9 cellular contexts compared by ENCODE assay signal in the genomic region with DNA sequence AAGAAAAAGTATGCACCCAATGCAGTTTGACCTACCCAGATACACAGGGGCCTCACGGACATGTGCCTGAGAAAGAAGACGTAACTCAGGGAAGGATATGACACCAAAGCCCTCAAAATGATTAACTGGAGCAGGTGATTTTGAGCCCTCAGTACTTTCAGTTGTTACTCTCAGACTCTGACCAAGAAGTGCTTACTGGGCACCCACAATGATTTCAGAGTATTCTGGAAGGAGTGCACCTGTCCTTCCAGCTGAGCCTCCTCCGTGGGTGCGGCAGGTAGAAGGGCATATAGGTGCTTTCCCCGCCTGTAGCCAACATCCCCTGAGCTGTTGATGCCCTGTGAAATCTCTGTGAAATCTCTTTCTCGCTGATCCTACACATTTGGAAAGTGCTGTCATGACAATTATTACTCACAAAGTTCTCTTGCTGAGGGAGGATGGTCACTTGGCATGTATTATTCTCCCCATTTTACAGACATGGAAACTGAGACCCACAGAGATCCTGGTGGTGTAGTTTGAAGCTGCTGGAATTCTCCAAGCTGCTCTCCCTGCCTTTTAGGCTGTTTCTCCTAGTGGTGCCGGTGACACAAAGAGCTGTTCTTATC.
DNase-seq lines count a peak whose midpoint lies in the region; ATAC-seq and TF ChIP-seq lines count a peak whose summit lies in the region.
"Had no signal": no experiment of that assay in that cellular context is flagged by ENCODE, and none has a peak within 500 bp of the region (broad histone marks: within the 10 kb centered on the region; RNA-seq: fewer than 3 reads in every experiment).

No MANE protein-coding gene starts in this region.

- peak; percentile 93 for DNase-seq in GM12864 (ENCODE audit: low read depth)
- DNase-seq in effector memory CD8-positive, alpha-beta T cell, result no peak
- DNase-seq in DMS114 treated with DMSO at 0.1 percent for 48 hours (lab: John Stamatoyannopoulos, UW; ENCODE audit: unreplicated experiment), result no peak
- no peak for DNase-seq in hippocampal formation (lab: John Stamatoyannopoulos, UW)
- no peak for DNase-seq in AG08396 (ENCODE audit: low spot score)
- DNase-seq in HT-29 (ENCODE audit: low spot score), result no peak
- DNase-seq: NCI-H1092 had no signal

- peaks cover 8% of the 10 kb centered on the region for H3K36me3 Mint-ChIP-seq in effector memory CD8-positive, alpha-beta T cell (ENCODE audit: insufficient read depth)

- peak overlapping the region; percentile 52 to 72 for H3K4me3 Mint-ChIP-seq in effector memory CD8-positive, alpha-beta T cell

- peaks cover 28 to 31% of the 10 kb centered on the region in 2 donors for H3K4me1 Mint-ChIP-seq in effector memory CD8-positive, alpha-beta T cell (ENCODE audit: low read depth in 2 of 2)

- ATAC-seq in GM21390 (IDR thresholded peaks at IDR 0.05; ENCODE audit: unreplicated experiment) (peak; percentile 81), HG03460 (IDR thresholded peaks at IDR 0.05; ENCODE audit: unreplicated experiment) (peak; percentile 78)
- ATAC-seq in effector memory CD8-positive, alpha-beta T cell (replicated peaks), result peak; percentile 56

- no peaks in the 10 kb centered on the region for H3K9me3 Mint-ChIP-seq in effector memory CD8-positive, alpha-beta T cell

- peak overlapping the region; percentile 11 to 79 for H3K27ac Mint-ChIP-seq in effector memory CD8-positive, alpha-beta T cell

- TF ChIP-seq CTCF in GM12864 (IDR thresholded peaks at IDR 0.05; ENCODE audit: low read depth, low read length, missing control alignments), result no peak

- peaks cover 19 to 35% of the 10 kb centered on the region in 2 donors for H3K27me3 Mint-ChIP-seq in effector memory CD8-positive, alpha-beta T cell

- H3K4me3 ChIP-seq in GM12864 (ENCODE audit: low read depth, low read length), result no peak overlapping the region
